ENCODE assay signal across 15 cellular contexts in genomic region chr5:159135896-159136531, GRCh38. TPM values are rescaled to one million over a fixed set of nuclear protein-coding genes. Genes with fewer than 3 reads are reported as not detected.
DNase-seq lines count a peak whose midpoint lies in the region; ATAC-seq and TF ChIP-seq lines count a peak whose summit lies in the region.
"Had no signal": no experiment of that assay in that cellular context is flagged by ENCODE, and none has a peak within 500 bp of the region (broad histone marks: within the 10 kb centered on the region; RNA-seq: fewer than 3 reads in every experiment).

No MANE protein-coding gene starts in this region.

- peaks cover 25% of the 10 kb centered on the region for H3K4me1 ChIP-seq in ACC112 (ENCODE audit: control insufficient read depth, insufficient read depth, low read length, unreplicated experiment)
- peaks cover 0 to 6% (median 0%) of the 10 kb centered on the region in 3 donors for H3K4me1 ChIP-seq in gastroesophageal sphincter
- H3K4me1 ChIP-seq in Karpas-422 (ENCODE audit: low read length): peaks cover 2% of the 10 kb centered on the region; the same call in 1 of the 2 replicates
- H3K4me1 ChIP-seq: transverse colon had no signal

- H3K27me3 ChIP-seq in ACC112 (ENCODE audit: insufficient read depth, low read length): peaks cover 5% of the 10 kb centered on the region; the same call in 1 of the 2 replicates
- H3K27me3 ChIP-seq in gastroesophageal sphincter: peaks cover 25% of the 10 kb centered on the region
- H3K27me3 ChIP-seq in Karpas-422 (ENCODE audit: low read length): no peaks in the 10 kb centered on the region

- H4K20me1 ChIP-seq in Karpas-422 (ENCODE audit: insufficient read depth, low read depth, low read length): no peaks in the 10 kb centered on the region

- TF ChIP-seq EP300 in gastroesophageal sphincter (IDR thresholded peaks at IDR 0.05): no peak

- H3K9ac ChIP-seq in Karpas-422 (ENCODE audit: low read length): no peak overlapping the region

- H3K9me3 ChIP-seq in gastroesophageal sphincter (no peaks in the 10 kb centered on the region), Karpas-422 (ENCODE audit: low read length) (no peaks in the 10 kb centered on the region)
- H3K9me3 ChIP-seq: sigmoid colon, transverse colon had no signal

- WGBS in gastroesophageal sphincter (ENCODE audit: low coverage in 1 of 2), 2 donors: 33 to 34% methylated on average over 7 to 8 of the region's 9 CpGs

- ATAC-seq in gastroesophageal sphincter (peak; percentile 10), HG03565 (IDR thresholded peaks at IDR 0.05; ENCODE audit: unreplicated experiment) (no peak), HG03196 (IDR thresholded peaks at IDR 0.05; ENCODE audit: unreplicated experiment) (no peak)

- H3K79me2 ChIP-seq in ACC112 (ENCODE audit: control insufficient read depth, insufficient read depth, low read length, unreplicated experiment): no peaks in the 10 kb centered on the region
- no peaks in the 10 kb centered on the region for H3K79me2 ChIP-seq in Karpas-422 (ENCODE audit: low read length)

- no peak for TF ChIP-seq CTCF in HFF-Myc (IDR thresholded peaks at IDR 0.05; ENCODE audit: low read depth, low read length, missing control alignments)
- TF ChIP-seq CTCF in gastroesophageal sphincter (IDR thresholded peaks at IDR 0.05): no peak

- TF ChIP-seq POLR2A in gastroesophageal sphincter (IDR thresholded peaks at IDR 0.05): no peak

- H3K27ac ChIP-seq in ACC112 (ENCODE audit: low read depth, low read length): peak overlapping the region; percentile 40
- no peak overlapping the region for H3K27ac ChIP-seq in gastroesophageal sphincter
- no peak overlapping the region for H3K27ac ChIP-seq in Karpas-422 (ENCODE audit: low read length)
- H3K27ac ChIP-seq: sigmoid colon, transverse colon had no signal

- no peaks in the 10 kb centered on the region for H3K9me2 ChIP-seq in Karpas-422 (replicated peaks; ENCODE audit: insufficient read depth, low read length)

- H3K36me3 ChIP-seq in ACC112 (ENCODE audit: insufficient read depth, low read length) (no peaks in the 10 kb centered on the region), gastroesophageal sphincter (no peaks in the 10 kb centered on the region), Karpas-422 (ENCODE audit: insufficient read depth, low read length) (no peaks in the 10 kb centered on the region)
- H3K36me3 ChIP-seq: sigmoid colon, transverse colon had no signal

- H2AFZ ChIP-seq in ACC112 (ENCODE audit: low read length, unreplicated experiment) (peak overlapping the region; percentile 56), Karpas-422 (ENCODE audit: low read length) (no peak overlapping the region)

- H3K4me3 ChIP-seq in ACC112 (ENCODE audit: low read depth, low read length) (peak overlapping the region; percentile 56), HFF-Myc (replicated peaks; ENCODE audit: low read depth, low read length) (no peak overlapping the region), gastroesophageal sphincter (no peak overlapping the region), Karpas-422 (ENCODE audit: low read length) (no peak overlapping the region)
- H3K4me3 ChIP-seq: sigmoid colon, transverse colon had no signal

- no peak overlapping the region for H3K4me2 ChIP-seq in Karpas-422 (ENCODE audit: low read depth, low read length, poor library complexity, severe bottlenecking)

- DNase-seq in HFF-Myc (ENCODE audit: extremely low read depth, low read depth) (peak; percentile 35), amniotic epithelial cell (ENCODE audit: low read depth) (peak; percentile 24), NCI-H2171 treated with DMSO at 0.1 percent for 48 hours (lab: John Stamatoyannopoulos, UW) (no peak), Karpas-422 (no peak)
- DNase-seq: activated naive CD8-positive, alpha-beta T cell treated with anti-CD3 and anti-CD28 coated beads, Interleukin-2, amount 10 ng/mL, durations not matched to agents 7 days and 5 days; effector CD8-positive, alpha-beta T cell; GDM1; NCI-H1694 treated with DMSO at 0.1 percent for 48 hours; sigmoid colon; T1000; transverse colon had no signal

RNA-seq across cellular contexts. Expression of gene EBF1, which starts 36.3 kb away (rescaled TPM):
- 10 to 100 TPM; 16.8 to 28.5 (median 24.3) TPM for total RNA-seq in gastroesophageal sphincter
- total RNA-seq in Karpas-422 (2014; rRNA removed; shearing (Covaris generic); ENCODE audit: low replicate concordance): 93.1 and 101 TPM in 2 replicates

Comparison
In these comparisons a context has a peak if more than half of its experiments do, and no peak if none do; other contexts are left out.
1. DNase-seq: peak in HFF-Myc (single experiment) and amniotic epithelial cell (single experiment); none in NCI-H2171 treated with DMSO at 0.1 percent for 48 hours (single experiment) and Karpas-422 (single experiment).